Comparison of ENCODE assay signal across 1 cellular context in genomic region chr14:70896981-70897380, GRCh38.
TF ChIP-seq lines count a peak whose summit lies in the region.

No MANE protein-coding gene starts in this region.

TF ChIP-seq in SK-N-SH treated with all-trans-retinoic acid at 6 μM for 48 hours, 23 proteins besides CTCF, POLR2A, EP300 and RAD21 (continued from another document):
- TF ChIP-seq CSRNP3 (CRISPR knock-in tag; IDR thresholded peaks at IDR 0.05), result no peak
- no peak for TF ChIP-seq GLIS3 (CRISPR knock-in tag; IDR thresholded peaks at IDR 0.05)
- TF ChIP-seq RARB (CRISPR knock-in tag; IDR thresholded peaks at IDR 0.05), result no peak
